In the genomic region with DNA sequence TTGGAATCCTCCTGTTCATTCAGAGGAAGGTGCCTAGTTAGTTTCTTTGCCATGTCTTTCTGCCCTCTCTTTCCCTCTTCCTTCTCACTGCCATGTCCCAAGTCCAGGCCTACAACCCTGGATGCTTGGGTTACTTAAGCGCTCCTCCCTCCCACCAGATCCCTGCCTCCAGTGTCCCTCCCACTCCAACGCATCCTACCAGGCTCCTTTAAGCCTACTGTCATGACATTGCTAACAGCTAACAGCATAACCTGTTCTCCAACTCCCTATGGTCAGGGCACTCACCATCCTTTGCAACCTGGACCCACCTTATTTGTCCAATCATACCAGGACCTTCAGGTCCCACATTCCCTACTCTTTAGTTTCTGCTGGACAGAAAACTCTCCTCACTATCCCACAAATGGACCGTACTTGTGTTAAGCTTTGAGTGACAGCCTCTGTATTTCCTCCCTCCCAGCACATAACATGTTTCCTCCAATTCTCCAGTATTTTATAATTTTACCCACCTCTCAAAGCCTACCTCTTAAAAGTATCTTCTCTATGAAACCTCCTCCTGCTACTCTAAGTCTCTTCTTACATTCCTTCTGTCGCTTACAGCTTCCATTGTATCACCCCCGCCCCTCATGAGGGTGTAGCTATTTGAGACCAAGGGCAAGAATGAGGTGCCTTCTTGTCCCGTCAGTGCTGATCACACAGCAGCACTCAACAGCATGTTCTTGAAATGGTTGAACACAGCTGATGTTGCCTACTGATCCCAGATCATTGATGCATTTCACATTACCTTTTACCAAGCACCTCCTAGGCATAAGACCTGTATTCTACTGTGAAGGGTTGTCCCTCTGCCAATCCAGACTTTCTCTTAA, we compare ENCODE assay signal across 19 cellular contexts. TPM values are rescaled to one million over a fixed set of nuclear protein-coding genes. Genes with fewer than 3 reads are reported as not detected.
A peak's percentile ranks its signal among the peaks of the same experiment; 100 is the strongest.
DNase-seq lines count a peak whose midpoint lies in the region; ATAC-seq, FAIRE-seq and TF ChIP-seq lines count a peak whose summit lies in the region.
"Had no signal": no experiment of that assay in that cellular context is flagged by ENCODE, and none has a peak within 500 bp of the region (broad histone marks: within the 10 kb centered on the region; RNA-seq: fewer than 3 reads in every experiment).

No MANE protein-coding gene starts in this region.

- H3K27me3 ChIP-seq in right lobe of liver (no peaks in the 10 kb centered on the region), subcutaneous abdominal adipose tissue (ENCODE audit: control insufficient read depth in 5 of 5, insufficient read depth in 4 of 5, low read length in 5 of 5) (no peaks in the 10 kb centered on the region), aorta (ENCODE audit: control insufficient read depth in 1 of 2, insufficient read depth in 2 of 2, low read length in 1 of 2) (no peaks in the 10 kb centered on the region)
- H3K27me3 ChIP-seq: foreskin keratinocyte had no signal

- peak; percentile 21 for TF ChIP-seq POLR2A in GM18951 (IDR thresholded peaks at IDR 0.05; ENCODE audit: extremely low read depth, insufficient read depth, insufficient read length)
- TF ChIP-seq POLR2A in right lobe of liver (IDR thresholded peaks at IDR 0.05) = no peak

- H3K9me3 ChIP-seq in right lobe of liver (no peaks in the 10 kb centered on the region), subcutaneous abdominal adipose tissue (ENCODE audit: control insufficient read depth in 5 of 5, low read length in 5 of 5) (no peaks in the 10 kb centered on the region), aorta (ENCODE audit: control insufficient read depth, low read length) (no peaks in the 10 kb centered on the region)

- peak overlapping the region; percentile 50 for H3K4me3 Mint-ChIP-seq in activated naive CD8-positive, alpha-beta T cell treated with anti-CD3 and anti-CD28 coated beads, Interleukin-2, amount 50 U/mL, for 24 hours
- H3K4me3 Mint-ChIP-seq: CD4-positive, CD25-positive, alpha-beta regulatory T cell had no signal

- H3K4me1 ChIP-seq in right lobe of liver (peaks cover 0 to 54% (median 21%) of the 10 kb centered on the region in 4 donors), subcutaneous abdominal adipose tissue (ENCODE audit: control insufficient read depth in 5 of 5, insufficient read depth in 5 of 5, low read length in 5 of 5) (peaks cover 0 to 27% (median 22%) of the 10 kb centered on the region in 5 donors), aorta (ENCODE audit: control insufficient read depth in 1 of 2, insufficient read depth in 2 of 2, low read length in 2 of 2) (no peaks in the 10 kb centered on the region)

- peak overlapping the region; percentile 87 to 95 (median 89) for H3K27ac ChIP-seq in right lobe of liver
- no peak overlapping the region for H3K27ac ChIP-seq in subcutaneous abdominal adipose tissue (ENCODE audit: low read depth, low read length)
- no peak overlapping the region for H3K27ac ChIP-seq in aorta (ENCODE audit: low read depth in 1 of 2, low read length in 2 of 2)
- H3K27ac ChIP-seq: foreskin keratinocyte had no signal

- no peak for ATAC-seq in activated naive CD8-positive, alpha-beta T cell treated with anti-CD3 and anti-CD28 coated beads, Interleukin-2, amount 50 U/mL, for 24 hours
- ATAC-seq in right lobe of liver (peak in 3 of 4 donors; percentile 1 to 11 (median 10)), aorta (ENCODE audit: low FRiP score) (no peak)
- ATAC-seq: foreskin keratinocyte had no signal

- 50% methylated on average over 6 of the region's 6 CpGs for WGBS in right lobe of liver (ENCODE audit: insufficient coverage, low coverage, low lambda C conversion rate, missing lambda C conversion rate)
- WGBS in aorta, 2 donors = 80 to 84% methylated on average over 6 of the region's 6 CpGs

- peaks cover 1% of the 10 kb centered on the region for H3K27me3 Mint-ChIP-seq in activated naive CD8-positive, alpha-beta T cell treated with anti-CD3 and anti-CD28 coated beads, Interleukin-2, amount 50 U/mL, for 24 hours
- H3K27me3 Mint-ChIP-seq: progenitor cell of endocrine pancreas had no signal

- TF ChIP-seq CTCF in right lobe of liver (IDR thresholded peaks at IDR 0.05) = no peak

- peak overlapping the region in 1 of 5 donors; percentile 20 for H3K9ac ChIP-seq in subcutaneous abdominal adipose tissue (ENCODE audit: low read length in 5 of 5)

- DNase-seq in activated naive CD8-positive, alpha-beta T cell treated with anti-CD3 and anti-CD28 coated beads, Interleukin-2, amount 50 U/mL, for 24 hours = no peak
- no peak for DNase-seq in right lobe of liver
- no peak for DNase-seq in aorta
- no peak for DNase-seq in urothelium cell line (ENCODE audit: low spot score)
- no peak for DNase-seq in activated CD4-positive, alpha-beta T cell treated with anti-CD3 and anti-CD28 coated beads for 4 hours
- DNase-seq in amniotic stem cell (lab: John Stamatoyannopoulos, UW) = no peak
- DNase-seq: activated CD4-positive, alpha-beta T cell treated with anti-CD3 and anti-CD28 coated beads, Interleukin-2, amount 50 U/mL, for 1 hour; CD4-positive, CD25-positive, alpha-beta regulatory T cell; foreskin keratinocyte; KBM-7; NCI-H187 treated with DMSO at 0.1 percent for 48 hours; NCI-H524 treated with DMSO at 0.1 percent for 48 hours; RPMI8226; stimulated activated CD4-positive, alpha-beta T cell treated with anti-CD3 and anti-CD28 coated beads, Interleukin-1b, Interleukin-23, amount 100 ng/mL, for 48 hours had no signal

- H3K9me3 Mint-ChIP-seq in activated naive CD8-positive, alpha-beta T cell treated with anti-CD3 and anti-CD28 coated beads, Interleukin-2, amount 50 U/mL, for 24 hours = no peaks in the 10 kb centered on the region

- peaks cover 13% of the 10 kb centered on the region for H3K4me1 Mint-ChIP-seq in activated naive CD8-positive, alpha-beta T cell treated with anti-CD3 and anti-CD28 coated beads, Interleukin-2, amount 50 U/mL, for 24 hours
- H3K4me1 Mint-ChIP-seq: CD4-positive, CD25-positive, alpha-beta regulatory T cell had no signal

- intact Hi-C loops in right lobe of liver (cut with DNase I) (no loop called here), aorta (cut with DNase I) (no loop called here)

- H3K4me3 ChIP-seq in right lobe of liver (peak overlapping the region; percentile 40 to 63 (median 62)), subcutaneous abdominal adipose tissue (ENCODE audit: low read depth in 1 of 5, low read length in 5 of 5) (peak overlapping the region in 3 of 5 donors; percentile 30 to 44 (median 32)), aorta (ENCODE audit: low read length in 2 of 2) (no peak overlapping the region)

- H3K36me3 ChIP-seq in right lobe of liver = no peaks in the 10 kb centered on the region
- H3K36me3 ChIP-seq in subcutaneous abdominal adipose tissue (ENCODE audit: control insufficient read depth in 5 of 5, insufficient read depth in 5 of 5, low read length in 5 of 5) = no peaks in the 10 kb centered on the region
- no peaks in the 10 kb centered on the region for H3K36me3 ChIP-seq in aorta (ENCODE audit: control insufficient read depth in 1 of 2, insufficient read depth in 2 of 2, low read length in 1 of 2)

- in situ Hi-C loops in GM18951 (cut with MboI; ENCODE audit: low sequenced_read_pairs, unreplicated experiment) = no loop called here

- FAIRE-seq in urothelium cell line (lab: Jason Lieb, UNC) = no peak
- FAIRE-seq: H54 had no signal

- H3K36me3 Mint-ChIP-seq in activated naive CD8-positive, alpha-beta T cell treated with anti-CD3 and anti-CD28 coated beads, Interleukin-2, amount 50 U/mL, for 24 hours (ENCODE audit: low read depth) = no peaks in the 10 kb centered on the region
- H3K36me3 Mint-ChIP-seq: CD4-positive, CD25-positive, alpha-beta regulatory T cell had no signal

- peak overlapping the region; percentile 64 for H3K27ac Mint-ChIP-seq in activated naive CD8-positive, alpha-beta T cell treated with anti-CD3 and anti-CD28 coated beads, Interleukin-2, amount 50 U/mL, for 24 hours
- H3K27ac Mint-ChIP-seq: CD4-positive, CD25-positive, alpha-beta regulatory T cell; progenitor cell of endocrine pancreas had no signal

RNA-seq across cellular contexts. Expression of gene BLNK, which starts 1.7 kb away (rescaled TPM):
- total RNA-seq in right lobe of liver (10 to 100 TPM in 5 of 6 experiments, 1 to 10 TPM in 1; 9.9 to 47.7 (median 20.9) TPM), aorta (10 to 100 TPM in 1 of 2 donors, 1 to 10 TPM in 1; 4.1 to 20.2 TPM)
- 10 to 100 TPM in 1 of 2 donors, under 1 TPM in 1; 0.72 to 12.5 TPM for polyA plus RNA-seq in aorta
- total RNA-seq: foreskin keratinocyte; T-helper 2 cell treated with Interferon-gamma antibody and Interleukin-4, amounts not matched to agents 100 ng/mL and 5 ng/mL, for 36 hours had no signal

RNA-seq across cellular contexts. Expression of gene DNTT, which starts 34.6 kb away (rescaled TPM):
- total RNA-seq in right lobe of liver (not detected), aorta (not detected)
- polyA plus RNA-seq in aorta = not detected
- total RNA-seq: CD4-positive, CD25-positive, alpha-beta regulatory T cell; foreskin keratinocyte; progenitor cell of endocrine pancreas; T-helper 2 cell treated with Interferon-gamma antibody and Interleukin-4, amounts not matched to agents 100 ng/mL and 5 ng/mL, for 36 hours had no signal
- polyA plus RNA-seq: foreskin keratinocyte had no signal

Comparison
In these comparisons a context has a peak if more than half of its experiments do, and no peak if none do; other contexts are left out.
1. ATAC-seq: peak in right lobe of liver (3 of 4); none in activated naive CD8-positive, alpha-beta T cell treated with anti-CD3 and anti-CD28 coated beads, Interleukin-2, amount 50 U/mL, for 24 hours (single experiment) and aorta (single experiment).
2. H3K27ac ChIP-seq: peak in right lobe of liver (3 of 3); none in subcutaneous abdominal adipose tissue (single experiment) and aorta (0 of 2).
3. H3K4me3 ChIP-seq: peak in right lobe of liver (3 of 3) and subcutaneous abdominal adipose tissue (3 of 5); none in aorta (0 of 2).